In genomic region chr4:185219551-185220344, GRCh38 we compare ENCODE assay signal across 8 cellular contexts. TPM values are rescaled to one million over a fixed set of nuclear protein-coding genes. Genes with fewer than 3 reads are reported as not detected.
DNase-seq lines count a peak whose midpoint lies in the region; ATAC-seq and TF ChIP-seq lines count a peak whose summit lies in the region.

No MANE protein-coding gene starts in this region.

- H2BK15ac ChIP-seq in neuronal stem cell (ENCODE audit: low read length) = no peak overlapping the region

- peaks cover 0 to 2% of the 10 kb centered on the region in 2 donors for H3K36me3 ChIP-seq in neuronal stem cell (replicated peaks in 1 of 2; ENCODE audit: control insufficient read depth in 2 of 2, insufficient read depth in 2 of 2, low read length in 2 of 2)

- no peak for DNase-seq in GM12864 (ENCODE audit: low read depth)
- peak; percentile 60 for DNase-seq in NB4 (ENCODE audit: low read depth)
- peak; percentile 78 for DNase-seq in fibroblast of the aortic adventitia (ENCODE audit: low read depth)
- no peak for DNase-seq in NCI-H2081 (lab: John Stamatoyannopoulos, UW)
- no peak for DNase-seq in NCI-H1417 treated with DMSO at 0.1 percent for 48 hours (lab: John Stamatoyannopoulos, UW)
- DNase-seq in NK-92 (lab: John Stamatoyannopoulos, UW; ENCODE audit: unreplicated experiment) = no peak
- DNase-seq in neuronal stem cell (ENCODE audit: low spot score) = no peak

- no peaks in the 10 kb centered on the region for H3K27me3 ChIP-seq in neuronal stem cell (ENCODE audit: control insufficient read depth in 3 of 3, insufficient read depth in 3 of 3, low read depth in 1 of 3, low read length in 3 of 3)

- H3K14ac ChIP-seq in neuronal stem cell (ENCODE audit: low read length) = no peak overlapping the region

- no peak for TF ChIP-seq POLR2A in NB4 (IDR thresholded peaks at IDR 0.05; ENCODE audit: extremely low read depth, insufficient read length)

- H3K27ac ChIP-seq in neuronal stem cell (replicated peaks; ENCODE audit: low read length) = no peak overlapping the region

- peaks cover 2% of the 10 kb centered on the region for H3K79me1 ChIP-seq in neuronal stem cell (ENCODE audit: low read depth, low read length)

- H3K9ac ChIP-seq in neuronal stem cell (ENCODE audit: low read depth, low read length, poor library complexity) = no peak overlapping the region

- no peak overlapping the region for H3K23ac ChIP-seq in neuronal stem cell (ENCODE audit: low read depth, low read length, poor library complexity)

- no CpG with 5 or more reads among the region's 3 CpGs for WGBS in neuronal stem cell (ENCODE audit: extremely low coverage in 2 of 2, insufficient read length in 2 of 2, insufficient replicate concordance in 1 of 2), 2 donors

- H2BK12ac ChIP-seq in neuronal stem cell (ENCODE audit: low read length) = no peak overlapping the region

- H4K8ac ChIP-seq in neuronal stem cell (ENCODE audit: low read depth, low read length) = no peak overlapping the region

- TF ChIP-seq CTCF in GM12864 (IDR thresholded peaks at IDR 0.05; ENCODE audit: low read depth, low read length, missing control alignments) (no peak), NB4 (IDR thresholded peaks at IDR 0.05; ENCODE audit: low read depth, low read length) (no peak), fibroblast of the aortic adventitia (IDR thresholded peaks at IDR 0.05; ENCODE audit: insufficient read depth, low read length) (no peak)

- H3K9me3 ChIP-seq in neuronal stem cell (replicated peaks in 1 of 2; ENCODE audit: control insufficient read depth in 2 of 2, insufficient read depth in 1 of 2, low read depth in 1 of 2, low read length in 2 of 2) = peaks cover 0 to 4% of the 10 kb centered on the region in 2 donors

- no peak overlapping the region for H4K91ac ChIP-seq in neuronal stem cell (ENCODE audit: low read depth, low read length, poor library complexity)

- H3K4me2 ChIP-seq in neuronal stem cell (ENCODE audit: insufficient read depth, low read length, poor library complexity, severe bottlenecking) = no peak overlapping the region

- H3K4ac ChIP-seq in neuronal stem cell (ENCODE audit: low read length) = no peak overlapping the region

- H2AK5ac ChIP-seq in neuronal stem cell (ENCODE audit: low read depth, low read length) = no peak overlapping the region

- peak; percentile 78 for ATAC-seq in GM21786 (IDR thresholded peaks at IDR 0.05; ENCODE audit: unreplicated experiment)

- no peak overlapping the region for H2BK5ac ChIP-seq in neuronal stem cell (ENCODE audit: low read length)

- H3K4me3 ChIP-seq in GM12864 (ENCODE audit: low read depth, low read length) (peak overlapping the region; percentile 20; the same call in 1 of the 2 replicates), NB4 (ENCODE audit: low read depth, low read length) (no peak overlapping the region), fibroblast of the aortic adventitia (ENCODE audit: low read depth, low read length) (no peak overlapping the region), neuronal stem cell (ENCODE audit: low read length in 2 of 2) (no peak overlapping the region)

- no peak overlapping the region for H2BK120ac ChIP-seq in neuronal stem cell (ENCODE audit: low read depth, low read length)

- H2AFZ ChIP-seq in neuronal stem cell (ENCODE audit: low read length) = no peak overlapping the region

- H3K18ac ChIP-seq in neuronal stem cell (ENCODE audit: low read length) = no peak overlapping the region

- peaks cover 2 to 7% of the 10 kb centered on the region in 2 donors for H3K4me1 ChIP-seq in neuronal stem cell (ENCODE audit: control insufficient read depth in 2 of 2, insufficient read depth in 1 of 2, low read depth in 1 of 2, low read length in 2 of 2)

RNA-seq across cellular contexts. Expression of gene SNX25, which starts 10.3 kb away (rescaled TPM):
- total RNA-seq in fibroblast of the aortic adventitia (ENCODE audit: low replicate concordance) = 27.5 and 102 TPM in 2 replicates
- polyA plus RNA-seq in neuronal stem cell (2013, experiment 1 of 2) = 19.4 TPM
- polyA plus RNA-seq in neuronal stem cell (2013, experiment 2 of 2) = 19.6 TPM

RNA-seq across cellular contexts. Expression of gene CFAP97, which starts 15.9 kb away (rescaled TPM):
- total RNA-seq in fibroblast of the aortic adventitia (ENCODE audit: low replicate concordance) = 34.7 and 74.3 TPM in 2 replicates
- 47.3 TPM for polyA plus RNA-seq in neuronal stem cell (2013, experiment 1 of 2)
- 51.5 TPM for polyA plus RNA-seq in neuronal stem cell (2013, experiment 2 of 2)

Comparison
In these comparisons a context has a peak if more than half of its experiments do, and no peak if none do; other contexts are left out.
1. DNase-seq: peak in NB4 (single experiment) and fibroblast of the aortic adventitia (single experiment); none in GM12864 (single experiment), NCI-H2081 (0 of 2), NCI-H1417 treated with DMSO at 0.1 percent for 48 hours (single experiment), NK-92 (single experiment) and neuronal stem cell (single experiment).